ENCODE assay signal across 17 cellular contexts in the genomic region with DNA sequence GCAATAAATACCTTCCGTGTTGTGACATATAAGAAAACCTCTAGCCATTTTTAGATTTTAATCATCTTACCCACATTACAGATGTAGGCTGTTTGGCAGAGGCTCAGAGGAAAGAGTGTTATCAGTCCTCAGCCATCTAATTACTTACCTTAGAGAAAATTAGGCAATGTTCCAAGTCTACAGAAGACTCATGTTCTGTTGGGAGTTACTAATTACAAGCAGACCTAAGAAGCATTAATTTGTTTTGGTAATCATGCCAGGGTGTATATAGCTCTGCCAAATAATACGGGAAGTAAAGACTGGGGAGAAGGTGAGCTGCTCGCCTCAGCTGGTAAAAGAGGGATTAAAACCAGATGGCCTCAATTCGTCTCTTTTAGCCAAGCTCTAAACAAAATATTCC.
A peak's percentile ranks its signal among the peaks of the same experiment; 100 is the strongest.
DNase-seq lines count a peak whose midpoint lies in the region; ATAC-seq and TF ChIP-seq lines count a peak whose summit lies in the region.
"Had no signal": no experiment of that assay in that cellular context is flagged by ENCODE, and none has a peak within 500 bp of the region (broad histone marks: within the 10 kb centered on the region; RNA-seq: fewer than 3 reads in every experiment).

No MANE protein-coding gene starts in this region.

- H3K9ac ChIP-seq in SK-N-MC (ENCODE audit: insufficient read length): no peak overlapping the region

- H3K4me3 Mint-ChIP-seq in naive thymus-derived CD8-positive, alpha-beta T cell: no peak overlapping the region
- H3K4me3 Mint-ChIP-seq: endodermal cell had no signal

- no peaks in the 10 kb centered on the region for H3K27me3 Mint-ChIP-seq in naive thymus-derived CD8-positive, alpha-beta T cell

- H3K36me3 ChIP-seq in SK-N-MC (ENCODE audit: insufficient read depth, low read length): peaks cover 16% of the 10 kb centered on the region; the same call in 1 of the 2 replicates

- DNase-seq in NCI-H748 (lab: John Stamatoyannopoulos, UW; ENCODE audit: unreplicated experiment): peak; percentile 34
- no peak for DNase-seq in NCI-H748 treated with DMSO at 0.1 percent for 48 hours (lab: John Stamatoyannopoulos, UW)
- DNase-seq in M059J (ENCODE audit: low read depth): peak; percentile 13
- no peak for DNase-seq in SK-N-MC (ENCODE audit: low read depth, low spot score)
- DNase-seq in naive thymus-derived CD8-positive, alpha-beta T cell: no peak
- DNase-seq in epidermal melanocyte (ENCODE audit: insufficient read length, low spot score): no peak
- DNase-seq: activated CD4-positive, alpha-beta T cell treated with anti-CD3 and anti-CD28 coated beads, Interleukin-2, amount 50 U/mL, for 48 hours; activated naive CD4-positive, alpha-beta T cell treated with Interleukin-2 at 50 U/mL for 16 hours; endodermal cell; GOT3; NCI-H526 treated with DMSO at 0.1 percent for 48 hours; sigmoid colon; stimulated activated CD4-positive, alpha-beta T cell treated with anti-CD3 and anti-CD28 coated beads, Interleukin-4, amount 100 ng/mL, for 24 hours; upper lobe of left lung had no signal

- peaks cover 8% of the 10 kb centered on the region; the same call in 1 of the 2 replicates for H3K9me3 ChIP-seq in SK-N-MC (ENCODE audit: low read depth, low read length)
- H3K9me3 ChIP-seq: sigmoid colon had no signal

- H3K4me1 Mint-ChIP-seq in naive thymus-derived CD8-positive, alpha-beta T cell: peaks cover 0 to 14% (median 1%) of the 10 kb centered on the region in 4 donors
- H3K4me1 Mint-ChIP-seq: endodermal cell had no signal

- ATAC-seq in naive thymus-derived CD8-positive, alpha-beta T cell: no peak
- ATAC-seq in GM18505 (IDR thresholded peaks at IDR 0.05; ENCODE audit: unreplicated experiment): no peak
- ATAC-seq in GM21529 (IDR thresholded peaks at IDR 0.05; ENCODE audit: unreplicated experiment): no peak
- ATAC-seq: gastroesophageal sphincter had no signal

- no peak overlapping the region for H3K4me3 ChIP-seq in SK-N-MC
- H3K4me3 ChIP-seq: gastroesophageal sphincter, sigmoid colon, upper lobe of left lung had no signal

- peak overlapping the region; percentile 47 for H3K27ac ChIP-seq in SK-N-MC
- H3K27ac ChIP-seq: gastroesophageal sphincter, sigmoid colon had no signal

- no peak for TF ChIP-seq POLR2A in GM18505 (IDR thresholded peaks at IDR 0.05; ENCODE audit: borderline replicate concordance, extremely low read depth, insufficient read depth, insufficient read length)

- peaks cover 35 to 95% (median 79%) of the 10 kb centered on the region in 3 donors for H3K36me3 Mint-ChIP-seq in naive thymus-derived CD8-positive, alpha-beta T cell

- peak overlapping the region in 6 of 10 donors; percentile 31 to 75 (median 46) for H3K27ac Mint-ChIP-seq in naive thymus-derived CD8-positive, alpha-beta T cell
- H3K27ac Mint-ChIP-seq: endodermal cell had no signal

- H3K9me3 Mint-ChIP-seq in naive thymus-derived CD8-positive, alpha-beta T cell: peaks cover 6 to 17% (median 14%) of the 10 kb centered on the region in 9 donors

- POLR2A ChIA-PET in naive thymus-derived CD8-positive, alpha-beta T cell (lab: Charles Lee): no interaction called here

Comparison
In these comparisons a context has a peak if more than half of its experiments do, and no peak if none do; other contexts are left out.
1. DNase-seq: peak in NCI-H748 (single experiment) and M059J (single experiment); none in NCI-H748 treated with DMSO at 0.1 percent for 48 hours (single experiment), SK-N-MC (single experiment), naive thymus-derived CD8-positive, alpha-beta T cell (0 of 10) and epidermal melanocyte (single experiment).